8 cellular contexts compared by ENCODE assay signal in the genomic region with DNA sequence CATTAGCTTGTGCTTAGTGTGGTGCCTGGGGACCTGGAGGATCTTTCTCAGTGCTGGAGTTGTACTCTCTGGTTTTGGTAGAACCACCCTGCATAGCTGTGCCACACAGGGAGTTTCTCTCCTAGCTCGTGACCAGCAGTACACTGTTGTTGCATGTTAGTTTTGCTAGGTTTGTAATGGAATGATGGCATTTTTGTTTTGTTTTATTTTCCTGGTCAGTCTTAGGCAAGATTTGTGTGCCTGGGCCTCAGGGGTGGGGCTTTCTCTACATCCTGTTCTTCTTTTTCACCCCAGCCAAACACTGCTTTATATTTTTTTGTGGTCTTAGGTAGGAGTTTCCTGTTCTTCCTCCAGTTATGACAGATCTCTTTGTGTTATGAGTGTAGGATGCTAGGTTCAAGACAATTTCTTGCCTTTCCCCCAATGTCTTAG.
DNase-seq lines count a peak whose midpoint lies in the region; ATAC-seq and TF ChIP-seq lines count a peak whose summit lies in the region.
"Had no signal": no experiment of that assay in that cellular context is flagged by ENCODE, and none has a peak within 500 bp of the region (broad histone marks: within the 10 kb centered on the region; RNA-seq: fewer than 3 reads in every experiment).

No MANE protein-coding gene starts in this region.

- no peak overlapping the region for H3K4me3 ChIP-seq in Peyer's patch

- intact Hi-C loops in sciatic nerve (cut with DNase I): no loop called here

- peaks cover 60 to 64% (median 60%) of the 10 kb centered on the region in 3 donors for H3K4me1 Mint-ChIP-seq in T-cell

- DNase-seq in T-cell: peak in 13 of 34 experiments; percentile 0 to 25 (median 5)
- DNase-seq in sciatic nerve (ENCODE audit: low spot score): no peak
- DNase-seq in dedifferentiated amniotic fluid mesenchymal stem cell (ENCODE audit: extremely low spot score): no peak
- no peak for DNase-seq in Peyer's patch
- no peak for DNase-seq in C1 segment of cervical spinal cord (lab: John Stamatoyannopoulos, UW)

- H3K4me1 ChIP-seq in Peyer's patch: no peaks in the 10 kb centered on the region

- no peaks in the 10 kb centered on the region for H3K36me3 ChIP-seq in Peyer's patch

- no peak for TF ChIP-seq CTCF in Peyer's patch (IDR thresholded peaks at IDR 0.05)

- H3K27me3 Mint-ChIP-seq in T-cell: no peaks in the 10 kb centered on the region

- TF ChIP-seq POLR2A in Peyer's patch (IDR thresholded peaks at IDR 0.05): no peak

- POLR2A ChIA-PET in T-cell (lab: Charles Lee): no interaction called here

- H3K9me3 Mint-ChIP-seq in T-cell: peaks cover 6 to 15% (median 7%) of the 10 kb centered on the region in 3 donors

- no peaks in the 10 kb centered on the region for H3K27me3 ChIP-seq in Peyer's patch

- CTCF ChIA-PET in T-cell (lab: Charles Lee): no interaction called here

- peaks cover 6% of the 10 kb centered on the region for H3K36me3 Mint-ChIP-seq in T-cell

- peak overlapping the region; percentile 29 to 59 (median 46) for H3K4me3 Mint-ChIP-seq in T-cell

- H3K27ac ChIP-seq in Peyer's patch: no peak overlapping the region
- H3K27ac ChIP-seq: epithelial cell of prostate had no signal

- H3K27ac Mint-ChIP-seq in T-cell: peak overlapping the region; percentile 91 to 98

- H3K9me3 ChIP-seq in Peyer's patch: no peaks in the 10 kb centered on the region

- ATAC-seq in GM19043 (IDR thresholded peaks at IDR 0.05; ENCODE audit: low read depth, unreplicated experiment) (peak; percentile 70), HG02884 (IDR thresholded peaks at IDR 0.05; ENCODE audit: unreplicated experiment) (peak; percentile 98), T-cell (replicated peaks in 1 of 4) (peak; percentile 69 to 91 (median 85)), sciatic nerve (peak; percentile 20)

Comparison
In these comparisons a context has a peak if more than half of its experiments do, and no peak if none do; other contexts are left out.
1. ATAC-seq: peak in every context shown above with its lines; median percentile 98 in HG02884; 85 in T-cell; 70 in GM19043; 20 in sciatic nerve.